ENCODE assay signal across 8 cellular contexts in the genomic region with DNA sequence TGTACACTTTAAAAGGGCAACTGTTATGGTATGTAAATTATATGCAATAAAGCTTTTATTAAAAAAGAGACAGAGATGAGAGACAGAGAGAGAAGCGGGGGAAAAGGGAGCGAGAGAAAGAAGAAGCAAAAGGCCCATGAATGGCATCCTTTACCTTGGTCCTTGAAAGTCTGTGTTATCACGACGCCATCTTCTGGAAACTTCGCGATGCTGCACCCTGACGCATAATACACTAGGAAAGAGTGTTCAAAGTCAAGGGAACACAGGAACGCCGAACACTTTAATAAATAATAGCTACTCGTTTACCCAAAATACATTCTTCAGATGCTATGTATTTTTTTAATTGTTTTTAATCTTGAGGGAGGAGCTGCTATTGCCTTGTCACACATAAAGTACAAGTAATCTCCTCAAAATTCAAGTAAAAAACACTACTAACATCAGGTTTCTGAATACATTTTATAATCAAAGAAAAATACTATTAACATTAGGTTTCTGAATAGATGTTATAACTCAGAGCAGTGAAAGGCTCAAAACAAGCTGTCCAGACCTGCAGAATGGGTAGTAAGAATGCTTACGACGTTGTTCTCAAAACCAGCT. TPM values are rescaled to one million over a fixed set of nuclear protein-coding genes. Genes with fewer than 3 reads are reported as not detected.
A peak's percentile ranks its signal among the peaks of the same experiment; 100 is the strongest.
DNase-seq lines count a peak whose midpoint lies in the region; ATAC-seq and TF ChIP-seq lines count a peak whose summit lies in the region.

No MANE protein-coding gene starts in this region.

- no peak overlapping the region for H3K9ac ChIP-seq in IMR-90 (ENCODE audit: low read depth, low read length)

- H4K8ac ChIP-seq in IMR-90 (ENCODE audit: low read depth in 2 of 2, low read length in 2 of 2), result no peak overlapping the region

- no peak overlapping the region for H2AK5ac ChIP-seq in IMR-90 (ENCODE audit: low read depth, low read length)

- peaks cover 0 to 4% of the 10 kb centered on the region in 2 experiments; a peak in 1 of 4 replicates for H3K79me1 ChIP-seq in IMR-90 (ENCODE audit: low read depth in 1 of 2, low read length in 2 of 2)

- no peak overlapping the region for H2BK120ac ChIP-seq in IMR-90 (ENCODE audit: low read depth, low read length)

- in situ Hi-C loops in IMR-90 (cut with MboI; ENCODE audit: low sequenced_read_pairs), result no loop called here

- H3K36me3 ChIP-seq in IMR-90 (ENCODE audit: control insufficient read depth, insufficient read depth, low read length) (peaks cover 47% of the 10 kb centered on the region), upper lobe of right lung (peaks cover 96% of the 10 kb centered on the region)

- no peak overlapping the region for H2AFZ ChIP-seq in IMR-90 (replicated peaks; ENCODE audit: low read length, poor library complexity)

- no peak overlapping the region for H3K4ac ChIP-seq in IMR-90 (ENCODE audit: low read depth, low read length)

- no peak overlapping the region for H3K4me2 ChIP-seq in IMR-90 (ENCODE audit: low read depth, low read length)

- H2BK5ac ChIP-seq in IMR-90 (ENCODE audit: low read depth, low read length, poor library complexity, severe bottlenecking), result no peak overlapping the region

- no peak overlapping the region for H3K56ac ChIP-seq in IMR-90 (ENCODE audit: extremely low read depth, insufficient read depth, low read length)

- no peak overlapping the region for H3K14ac ChIP-seq in IMR-90 (replicated peaks; ENCODE audit: low read depth, low read length)

- H3K9me1 ChIP-seq in IMR-90 (ENCODE audit: insufficient read depth, low read length), result no peaks in the 10 kb centered on the region

- no peak overlapping the region for H2BK20ac ChIP-seq in IMR-90 (ENCODE audit: low read depth, low read length)

- peaks cover 1% of the 10 kb centered on the region; the same call in 1 of the 2 replicates for H3K4me1 ChIP-seq in IMR-90 (ENCODE audit: control insufficient read depth, insufficient read depth, low read length)
- no peaks in the 10 kb centered on the region for H3K4me1 ChIP-seq in upper lobe of right lung

- no peaks in the 10 kb centered on the region for H3K9me3 ChIP-seq in IMR-90 (ENCODE audit: control insufficient read depth, insufficient read depth, low read length)
- H3K9me3 ChIP-seq in upper lobe of right lung, result no peaks in the 10 kb centered on the region

- dilution Hi-C loops in IMR-90 (cut with HindIII; ENCODE audit: low sequenced_read_pairs, unreplicated experiment), result no loop called here

- CTCF ChIA-PET in IMR-90 (lab: Yijun Ruan, JAX), result interaction anchor here (0.6 to 1.4 kb wide), 14 partner anchors 9 to 423 kb away, joined by 3 to 7 read pairs (median 3); no protein-coding TSS in a partner anchor

- no peak overlapping the region for H3K23ac ChIP-seq in IMR-90 (ENCODE audit: low read depth, low read length)

- TF ChIP-seq POLR2A in IMR-90 (IDR thresholded peaks at IDR 0.05; ENCODE audit: low read depth, low read length), result no peak

- 0 out of 2 replicates have a peak, but pooled peaks cover 3% of the 10 kb centered on the region for H4K20me1 ChIP-seq in IMR-90 (ENCODE audit: insufficient read depth, low read length)

- H3K27ac ChIP-seq in IMR-90 (ENCODE audit: insufficient read depth, low read length) (no peak overlapping the region), upper lobe of right lung (no peak overlapping the region)

- no peak overlapping the region for H3K18ac ChIP-seq in IMR-90 (ENCODE audit: low read depth, low read length)

- no peak overlapping the region for H4K91ac ChIP-seq in IMR-90 (ENCODE audit: insufficient read depth, low read depth, low read length)

- POLR2A ChIA-PET in IMR-90 (lab: Charles Lee; ENCODE audit: unreplicated experiment), result no interaction called here

- DNase-seq in DMS53 (lab: John Stamatoyannopoulos, UW), result peak; percentile 75
- DNase-seq in IMR-90, result peak; percentile 62
- peak; percentile 50 for DNase-seq in RPMI7951 (ENCODE audit: low read depth)
- DNase-seq in choroid plexus epithelial cell (ENCODE audit: low read depth), result peak; percentile 80
- peak; percentile 66 to 75 for DNase-seq in lung microvascular endothelial cell (ENCODE audit: low read depth in 2 of 2)
- peak; percentile 40 for DNase-seq in upper lobe of right lung
- no peak for DNase-seq in germinal center (ENCODE audit: low spot score)

- H2BK15ac ChIP-seq in IMR-90 (ENCODE audit: low read depth, low read length), result no peak overlapping the region

- H3K27me3 ChIP-seq in IMR-90 (ENCODE audit: control insufficient read depth, insufficient read depth, low read length) (no peaks in the 10 kb centered on the region), upper lobe of right lung (no peaks in the 10 kb centered on the region)

- peak; percentile 86 for ATAC-seq in IMR-90 (ENCODE audit: low read depth)
- peak; percentile 60 for ATAC-seq in upper lobe of right lung
- no peak for ATAC-seq in HG03175 (IDR thresholded peaks at IDR 0.05; ENCODE audit: unreplicated experiment)

- TF ChIP-seq CTCF in IMR-90 (conservative IDR thresholded peaks at IDR 0.05; ENCODE audit: low read depth, low read length) (peak; percentile 76), choroid plexus epithelial cell (conservative IDR thresholded peaks at IDR 0.05; ENCODE audit: low read depth, low read length) (peak; percentile 90), upper lobe of right lung (IDR thresholded peaks at IDR 0.05) (peak; percentile 60)

- TF ChIP-seq RAD21 in IMR-90 (IDR thresholded peaks at IDR 0.05; ENCODE audit: low read length), result peak; percentile 76

- no peak overlapping the region for H3K4me3 ChIP-seq in IMR-90 (ENCODE audit: insufficient read depth, low read depth, low read length)
- no peak overlapping the region for H3K4me3 ChIP-seq in choroid plexus epithelial cell (ENCODE audit: low read depth, low read length)
- no peak overlapping the region for H3K4me3 ChIP-seq in upper lobe of right lung

- intact Hi-C loops in IMR-90 (cut with micrococcal nuclease) (loop anchor here (1.0 to 2.0 kb wide), 3 partner anchors 97 to 239 kb away; a partner anchor contains a TSS), upper lobe of right lung (cut with DNase I) (no loop called here)

- WGBS in IMR-90 (ENCODE audit: extremely low coverage in 2 of 2, insufficient read length in 1 of 2), 2 experiments, result no CpG with 5 or more reads among the region's 12 CpGs

- no peak overlapping the region for H4K5ac ChIP-seq in IMR-90 (ENCODE audit: low read depth, low read length)

- no peak overlapping the region for H2AK9ac ChIP-seq in IMR-90 (replicated peaks; ENCODE audit: low read depth, low read length, poor library complexity)

- BruUV-seq in IMR-90 (replicated peaks; lab: Mats Ljungman, UMichigan), result no TSS peak

TF ChIP-seq in IMR-90, 13 proteins besides CTCF, POLR2A, EP300 and RAD21:
- no peak for TF ChIP-seq RFX5 (IDR thresholded peaks at IDR 0.05; ENCODE audit: low read depth, low read length)
- TF ChIP-seq SMC3 (IDR thresholded peaks at IDR 0.05; ENCODE audit: low read depth, low read length), result peak; percentile 79

RNA-seq across cellular contexts. Expression of a gene that starts 23.0 kb away (rescaled TPM):
- total RNA-seq in IMR-90 (2012; rRNA removed) (not detected in 2 replicates), lung microvascular endothelial cell (not detected in 2 replicates), upper lobe of right lung (not detected)
- polyA plus RNA-seq in IMR-90 (2012; rRNA removed), result not detected in 2 replicates
- not detected in 2 replicates for polyA plus RNA-seq in IMR-90 (2012; cell fraction: cytosol; rRNA removed)
- not detected in 2 replicates for polyA plus RNA-seq in IMR-90 (2012; cell fraction: nucleus; rRNA removed; ENCODE audit: low replicate concordance)
- not detected in 2 replicates for total RNA-seq in RPMI7951 (2014; rRNA removed; shearing (Covaris generic))

RNA-seq across cellular contexts. Expression of a gene that starts 51.1 kb away (rescaled TPM):
- total RNA-seq in IMR-90 (2012; rRNA removed) (70.3 and 70.4 TPM in 2 replicates), lung microvascular endothelial cell (74.3 and 106 TPM in 2 replicates), upper lobe of right lung (97.5 TPM)
- polyA plus RNA-seq in IMR-90 (2012; rRNA removed), result 45.9 and 59.0 TPM in 2 replicates
- polyA plus RNA-seq in IMR-90 (2012; cell fraction: cytosol; rRNA removed), result 51.7 and 95.2 TPM in 2 replicates
- 75.3 and 106 TPM in 2 replicates for polyA plus RNA-seq in IMR-90 (2012; cell fraction: nucleus; rRNA removed; ENCODE audit: low replicate concordance)
- 38.2 and 38.6 TPM in 2 replicates for total RNA-seq in RPMI7951 (2014; rRNA removed; shearing (Covaris generic))
